9 cellular contexts compared by ENCODE assay signal in the genomic region with DNA sequence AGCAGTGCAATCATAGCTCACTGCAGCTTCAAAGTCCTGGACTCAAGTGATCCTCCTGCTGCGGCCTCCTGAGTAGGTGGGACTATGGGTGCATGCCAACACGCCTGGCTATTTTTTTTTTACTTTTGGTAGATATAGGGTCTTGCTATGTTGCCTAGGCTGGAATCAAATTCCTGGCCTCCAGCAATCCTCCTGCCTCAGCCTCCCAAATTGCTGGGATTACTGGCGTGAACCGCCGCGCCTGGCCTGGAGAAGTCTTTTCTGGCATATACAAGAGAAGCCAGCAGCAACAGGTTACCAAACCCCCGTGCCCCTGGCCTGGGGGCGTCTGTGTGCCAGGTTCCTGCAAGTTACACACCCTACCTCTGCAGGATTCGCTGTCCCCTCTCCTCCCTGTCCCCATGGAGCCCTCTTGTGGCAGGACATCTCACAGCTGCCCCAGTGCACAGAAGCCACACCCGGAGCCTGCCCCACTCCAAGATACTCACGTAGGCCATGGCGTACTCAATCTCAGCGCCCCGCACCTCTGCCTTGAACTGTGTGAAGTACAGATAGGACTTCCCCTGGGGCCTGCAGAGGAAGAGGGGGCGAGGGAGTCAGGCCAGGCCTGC. TPM values are rescaled to one million over a fixed set of nuclear protein-coding genes. Genes with fewer than 3 reads are reported as not detected.
DNase-seq lines count a peak whose midpoint lies in the region; ATAC-seq and TF ChIP-seq lines count a peak whose summit lies in the region.
"Had no signal": no experiment of that assay in that cellular context is flagged by ENCODE, and none has a peak within 500 bp of the region (broad histone marks: within the 10 kb centered on the region; RNA-seq: fewer than 3 reads in every experiment).

No MANE protein-coding gene starts in this region.

- no peak overlapping the region for H3K9ac ChIP-seq in PC-3 (ENCODE audit: low read length)

- H3K4me2 ChIP-seq in PC-3 (ENCODE audit: low read length) = no peak overlapping the region

- H3K4me3 ChIP-seq in PC-3 (ENCODE audit: low read length) (no peak overlapping the region), fibroblast of the aortic adventitia (ENCODE audit: low read depth, low read length) (no peak overlapping the region), upper lobe of right lung (no peak overlapping the region)

- CTCF ChIA-PET in PC-3 (lab: Charles Lee) = no interaction called here

- H3K9me2 ChIP-seq in PC-3 (replicated peaks; ENCODE audit: low read length) = no peaks in the 10 kb centered on the region

- no peak overlapping the region for H2AFZ ChIP-seq in PC-3 (ENCODE audit: low read length)

- H3K27ac ChIP-seq in PC-3 (ENCODE audit: low read length) = no peak overlapping the region
- no peak overlapping the region for H3K27ac ChIP-seq in upper lobe of right lung

- H3K27me3 ChIP-seq in PC-3 (ENCODE audit: low read length) = no peaks in the 10 kb centered on the region
- no peaks in the 10 kb centered on the region for H3K27me3 ChIP-seq in upper lobe of right lung

- no TSS peak for BruUV-seq in PC-3 (replicated peaks; lab: Mats Ljungman, UMichigan)

- H3F3A ChIP-seq in PC-3 (ENCODE audit: low read length, unreplicated experiment) = no peaks in the 10 kb centered on the region

- peaks cover 4% of the 10 kb centered on the region for H4K20me1 ChIP-seq in PC-3 (ENCODE audit: low read length)

- peaks cover 6% of the 10 kb centered on the region; the same call in 1 of the 2 replicates for H3K79me2 ChIP-seq in PC-3 (ENCODE audit: low read length)

- DNase-seq in Right ventricle myocardium superior (no peak), cardiac septum (ENCODE audit: low spot score) (no peak), PC-3 (peak; percentile 64), fibroblast of the aortic adventitia (ENCODE audit: low read depth) (no peak), upper lobe of right lung (no peak), occipital lobe (lab: John Stamatoyannopoulos, UW) (no peak)
- no peak for DNase-seq in stimulated activated CD4-positive, alpha-beta T cell treated with anti-CD3 and anti-CD28 coated beads, Interleukin-2, amount 100 ng/mL, for 48 hours
- DNase-seq: activated T-cell treated with anti-CD3 and anti-CD28 coated beads for 4 hours had no signal

- intact Hi-C loops in Right ventricle myocardium superior (cut with DNase I) = no loop called here
- intact Hi-C loops in cardiac septum (cut with DNase I) = no loop called here
- intact Hi-C loops in PC-3 (cut with micrococcal nuclease) = no loop called here
- intact Hi-C loops in upper lobe of right lung (cut with DNase I) = no loop called here

- TF ChIP-seq CTCF in PC-3 (conservative IDR thresholded peaks at IDR 0.05; ENCODE audit: low read depth, low read length) (peak; percentile 71), fibroblast of the aortic adventitia (IDR thresholded peaks at IDR 0.05; ENCODE audit: insufficient read depth, low read length) (peak; percentile 12), upper lobe of right lung (IDR thresholded peaks at IDR 0.05) (peak; percentile 18)

- H3K4me1 ChIP-seq in PC-3 (ENCODE audit: insufficient read depth, low read length) (no peaks in the 10 kb centered on the region), upper lobe of right lung (no peaks in the 10 kb centered on the region)

- POLR2A ChIA-PET in PC-3 (lab: Charles Lee; ENCODE audit: unreplicated experiment) = no interaction called here

- H3K9me3 ChIP-seq in PC-3 (ENCODE audit: low read length) (no peaks in the 10 kb centered on the region), upper lobe of right lung (no peaks in the 10 kb centered on the region)

- peaks cover 57% of the 10 kb centered on the region for H3K36me3 ChIP-seq in PC-3 (ENCODE audit: low read depth, low read length)
- peaks cover 82% of the 10 kb centered on the region for H3K36me3 ChIP-seq in upper lobe of right lung

- ATAC-seq in Right ventricle myocardium superior (ENCODE audit: poor library complexity) (peak; percentile 49), PC-3 (peak; percentile 79), upper lobe of right lung (peak; percentile 50), HG03378 (IDR thresholded peaks at IDR 0.05; ENCODE audit: unreplicated experiment) (no peak)

RNA-seq across cellular contexts. Expression of gene MYDGF, which starts 9.9 kb away (rescaled TPM):
- total RNA-seq in Right ventricle myocardium superior = 23.2 TPM
- 37.1 TPM for total RNA-seq in cardiac septum
- 426 and 474 TPM in 2 replicates for total RNA-seq in PC-3 (2014; rRNA removed)
- total RNA-seq in fibroblast of the aortic adventitia (ENCODE audit: low replicate concordance) = 61.2 and 112 TPM in 2 replicates
- total RNA-seq in upper lobe of right lung = 94.2 TPM
- 37.9 TPM for total RNA-seq in occipital lobe

RNA-seq across cellular contexts. Expression of gene TNFAIP8L1, which starts 21.0 kb away (rescaled TPM):
- 4.6 TPM for total RNA-seq in Right ventricle myocardium superior
- total RNA-seq in cardiac septum = 3.6 TPM
- 8.3 and 12.0 TPM in 2 replicates for total RNA-seq in PC-3 (2014; rRNA removed)
- total RNA-seq in fibroblast of the aortic adventitia (ENCODE audit: low replicate concordance) = 1.1 and 2.3 TPM in 2 replicates
- total RNA-seq in upper lobe of right lung = 11.9 TPM
- 5.6 TPM for total RNA-seq in occipital lobe

Comparison
In these comparisons a context has a peak if more than half of its experiments do, and no peak if none do; other contexts are left out.
1. CTCF ChIP-seq: peak in every context shown above with its lines; median percentile 71 in PC-3; 18 in upper lobe of right lung; 12 in fibroblast of the aortic adventitia.